1 cellular context compared by ENCODE assay signal in genomic region chr1:203304391-203304918, GRCh38.
TF ChIP-seq lines count a peak whose summit lies in the region.

No MANE protein-coding gene starts in this region.

TF ChIP-seq in GM12878, 131 proteins besides CTCF, POLR2A, EP300 and RAD21 (continued from another document):
- TF ChIP-seq ZNF687 (IDR thresholded peaks at IDR 0.05) (no peak), BCL11A (IDR thresholded peaks at IDR 0.05; ENCODE audit: low read depth, low read length) (no peak), HDAC6 (IDR thresholded peaks at IDR 0.05; ENCODE audit: unreplicated experiment) (no peak), ZNF207 (IDR thresholded peaks at IDR 0.05; ENCODE audit: borderline replicate concordance) (no peak), HDGF (IDR thresholded peaks at IDR 0.05) (no peak), NR2F1 (conservative IDR thresholded peaks at IDR 0.05) (no peak), KLF5 (IDR thresholded peaks at IDR 0.05; ENCODE audit: partially characterized antibody) (peak; percentile 19), SMAD1 (IDR thresholded peaks at IDR 0.05; ENCODE audit: low read depth, partially characterized antibody) (no peak), SMARCA5 (IDR thresholded peaks at IDR 0.05) (no peak), EGR1 (IDR thresholded peaks at IDR 0.05; ENCODE audit: borderline replicate concordance in 1 of 2, low read depth in 2 of 2, low read length in 2 of 2) (no peak), MTA3 (IDR thresholded peaks at IDR 0.05; ENCODE audit: borderline replicate concordance, low read length) (no peak), STAT1 (conservative IDR thresholded peaks at IDR 0.05) (no peak), TBL1XR1 (IDR thresholded peaks at IDR 0.05; ENCODE audit: low read depth, low read length) (no peak), USF2 (IDR thresholded peaks at IDR 0.05; ENCODE audit: borderline replicate concordance, low read depth, low read length) (no peak), ZBTB40 (IDR thresholded peaks at IDR 0.05; ENCODE audit: borderline replicate concordance) (peak; percentile 40; the same call in 1 of the 2 replicates), MLLT1 (IDR thresholded peaks at IDR 0.05) (peak; percentile 61)
